In genomic region chr10:78752708-78753107, GRCh38 we compare ENCODE assay signal across 31 cellular contexts.
DNase-seq lines count a peak whose midpoint lies in the region; ATAC-seq, FAIRE-seq and TF ChIP-seq lines count a peak whose summit lies in the region.
"Had no signal": no experiment of that assay in that cellular context is flagged by ENCODE, and none has a peak within 500 bp of the region (broad histone marks: within the 10 kb centered on the region; RNA-seq: fewer than 3 reads in every experiment).

No MANE protein-coding gene starts in this region.

- H3K4me3 ChIP-seq in foreskin fibroblast (ENCODE audit: low read depth in 1 of 2, low read length in 2 of 2), result no peak overlapping the region
- H3K4me3 ChIP-seq: coronary artery, HAP-1, left lung, Peyer's patch, thyroid gland had no signal

- H3K27ac Mint-ChIP-seq in HFFc6, result no peak overlapping the region
- no peak overlapping the region for H3K27ac Mint-ChIP-seq in activated naive CD4-positive, alpha-beta T cell treated with anti-CD3 and anti-CD28 coated beads, Interleukin-2, amount 50 U/mL, for 72 hours
- H3K27ac Mint-ChIP-seq: activated CD4-positive, alpha-beta memory T cell treated with anti-CD3 and anti-CD28 coated beads, Interleukin-2, amount 10 ng/mL, durations not matched to agents 7 days and 5 days; activated naive CD4-positive, alpha-beta T cell treated with anti-CD3 and anti-CD28 coated beads, Interleukin-2, amount 10 ng/mL, durations not matched to agents 7 days and 5 days; effector memory CD8-positive, alpha-beta T cell; T-cell had no signal

- H3K4me3 Mint-ChIP-seq in HFFc6, result no peak overlapping the region
- H3K4me3 Mint-ChIP-seq: activated CD4-positive, alpha-beta memory T cell treated with anti-CD3 and anti-CD28 coated beads, Interleukin-2, amount 10 ng/mL, durations not matched to agents 7 days and 5 days; activated naive CD4-positive, alpha-beta T cell treated with anti-CD3 and anti-CD28 coated beads, Interleukin-2, amount 10 ng/mL, durations not matched to agents 7 days and 5 days; effector memory CD8-positive, alpha-beta T cell; stimulated activated naive CD8-positive, alpha-beta T cell treated with anti-CD3 and anti-CD28 coated beads, Interleukin-15, amount 100 ng/mL, for 72 hours; T-cell had no signal

- peaks cover 19% of the 10 kb centered on the region for H3K27me3 Mint-ChIP-seq in HFFc6 (ENCODE audit: insufficient read depth)

- H3K36me3 Mint-ChIP-seq in HFFc6 (ENCODE audit: low read depth), result no peaks in the 10 kb centered on the region
- H3K36me3 Mint-ChIP-seq in activated naive CD4-positive, alpha-beta T cell treated with anti-CD3 and anti-CD28 coated beads, Interleukin-2, amount 50 U/mL, for 72 hours, result no peaks in the 10 kb centered on the region
- H3K36me3 Mint-ChIP-seq: activated naive CD4-positive, alpha-beta T cell treated with anti-CD3 and anti-CD28 coated beads, Interleukin-2, amount 10 ng/mL, durations not matched to agents 7 days and 5 days; T-cell had no signal

- DNase-seq in HFFc6, result peak; percentile 13
- DNase-seq in RCC 7860 (ENCODE audit: low spot score), result peak; percentile 29
- DNase-seq in foreskin fibroblast, result no peak
- DNase-seq in renal cortical epithelial cell (ENCODE audit: low read depth), result peak; percentile 14
- DNase-seq in cortex of kidney (lab: John Stamatoyannopoulos, UW), result no peak
- no peak for DNase-seq in activated naive CD4-positive, alpha-beta T cell treated with anti-CD3 and anti-CD28 coated beads, Interleukin-2, amount 50 U/mL, for 72 hours (ENCODE audit: low spot score in 2 of 2)
- DNase-seq: activated CD4-positive, alpha-beta memory T cell treated with anti-CD3 and anti-CD28 coated beads, Interleukin-2, amount 10 ng/mL, durations not matched to agents 7 days and 5 days; activated CD4-positive, CD25-positive, alpha-beta regulatory T cell treated with anti-CD3 and anti-CD28 coated beads, Interleukin-2, amount 50 U/mL, for 72 hours; activated CD8-positive, alpha-beta memory T cell treated with anti-CD3 and anti-CD28 coated beads, Interleukin-2, amount 50 U/mL, for 48 hours; activated naive CD4-positive, alpha-beta T cell treated with anti-CD3 and anti-CD28 coated beads, Interleukin-2, amount 10 ng/mL, durations not matched to agents 7 days and 5 days; amniotic stem cell; COR-L47; DMS79; effector memory CD8-positive, alpha-beta T cell; foreskin melanocyte; GF-D8; KG1; left lung; NCI-H1048; NCI-H1694 treated with DMSO at 0.1 percent for 48 hours; NCI-H2171; NCI-H510A treated with DMSO at 0.1 percent for 48 hours; nucleus accumbens; stimulated activated naive CD8-positive, alpha-beta T cell treated with anti-CD3 and anti-CD28 coated beads, Interleukin-15, amount 100 ng/mL, for 72 hours; T-cell; thyroid gland had no signal

- H3K4me1 Mint-ChIP-seq in HFFc6 (ENCODE audit: low read depth), result peaks cover 49% of the 10 kb centered on the region
- H3K4me1 Mint-ChIP-seq: activated naive CD4-positive, alpha-beta T cell treated with anti-CD3 and anti-CD28 coated beads, Interleukin-2, amount 10 ng/mL, durations not matched to agents 7 days and 5 days; T-cell had no signal

- no peak for ATAC-seq in HG03457 (IDR thresholded peaks at IDR 0.05; ENCODE audit: unreplicated experiment)
- ATAC-seq in activated naive CD4-positive, alpha-beta T cell treated with anti-CD3 and anti-CD28 coated beads, Interleukin-2, amount 50 U/mL, for 72 hours, result no peak
- ATAC-seq: effector memory CD8-positive, alpha-beta T cell; left lung; stimulated activated naive CD8-positive, alpha-beta T cell treated with anti-CD3 and anti-CD28 coated beads, Interleukin-15, amount 100 ng/mL, for 72 hours; T-cell had no signal

- H3K9me3 Mint-ChIP-seq in HFFc6, result no peaks in the 10 kb centered on the region
- H3K9me3 Mint-ChIP-seq in activated naive CD4-positive, alpha-beta T cell treated with anti-CD3 and anti-CD28 coated beads, Interleukin-2, amount 50 U/mL, for 72 hours, result peaks cover 0 to 4% of the 10 kb centered on the region in 2 donors
- H3K9me3 Mint-ChIP-seq: activated CD4-positive, alpha-beta memory T cell treated with anti-CD3 and anti-CD28 coated beads, Interleukin-2, amount 10 ng/mL, durations not matched to agents 7 days and 5 days; activated naive CD4-positive, alpha-beta T cell treated with anti-CD3 and anti-CD28 coated beads, Interleukin-2, amount 10 ng/mL, durations not matched to agents 7 days and 5 days; effector memory CD8-positive, alpha-beta T cell; T-cell had no signal

- FAIRE-seq in RCC 7860 (lab: Jason Lieb, UNC), result no peak
- FAIRE-seq: GM19239 had no signal

- TF ChIP-seq CTCF in HFFc6 (IDR thresholded peaks at IDR 0.05) (no peak), foreskin fibroblast (IDR thresholded peaks at IDR 0.05; ENCODE audit: low read depth, low read length) (peak; percentile 3)

Comparison
In these comparisons a context has a peak if more than half of its experiments do, and no peak if none do; other contexts are left out.
1. DNase-seq: peak in HFFc6 (single experiment), RCC 7860 (single experiment) and renal cortical epithelial cell (single experiment); none in foreskin fibroblast (0 of 2), cortex of kidney (single experiment) and activated naive CD4-positive, alpha-beta T cell treated with anti-CD3 and anti-CD28 coated beads, Interleukin-2, amount 50 U/mL, for 72 hours (0 of 2).